In the genomic region with DNA sequence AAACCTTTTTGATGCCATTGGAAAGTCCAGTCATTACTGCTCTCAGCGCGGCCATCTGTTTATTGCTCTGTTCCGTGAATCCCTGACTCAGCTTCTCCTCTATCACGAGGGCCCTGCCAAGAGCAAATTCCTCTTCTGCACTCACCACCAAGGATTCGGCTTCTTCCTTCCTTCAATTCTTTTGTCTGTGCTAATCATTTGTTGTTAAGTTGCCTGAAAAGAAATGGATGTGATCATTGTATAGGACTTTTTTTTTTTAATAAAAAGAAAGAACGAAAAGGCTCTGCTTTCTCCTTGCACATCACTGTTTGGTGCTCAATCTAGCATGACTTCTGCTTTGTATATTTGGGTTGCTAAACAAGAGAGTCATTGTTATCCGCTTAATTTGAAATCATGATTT, we compare ENCODE assay signal across 13 cellular contexts.
A peak's percentile ranks its signal among the peaks of the same experiment; 100 is the strongest.
DNase-seq lines count a peak whose midpoint lies in the region; ATAC-seq, FAIRE-seq and TF ChIP-seq lines count a peak whose summit lies in the region.
"Had no signal": no experiment of that assay in that cellular context is flagged by ENCODE, and none has a peak within 500 bp of the region (broad histone marks: within the 10 kb centered on the region; RNA-seq: fewer than 3 reads in every experiment).

No MANE protein-coding gene starts in this region.

- H3K36me3 ChIP-seq in left ventricle myocardium inferior (no peaks in the 10 kb centered on the region), sigmoid colon (no peaks in the 10 kb centered on the region)

- 76 to 82% methylated on average over 7 of the region's 7 CpGs for WGBS in sigmoid colon, 2 donors

- no peak for ATAC-seq in stimulated activated effector memory CD8-positive, alpha-beta T cell treated with anti-CD3 and anti-CD28 coated beads, Interleukin-12 subunit alpha, Interleukin-12 subunit beta, amount 100 ng/mL, for 72 hours
- ATAC-seq: natural killer cell had no signal

- H3K4me3 ChIP-seq in left ventricle myocardium inferior: no peak overlapping the region
- H3K4me3 ChIP-seq in sigmoid colon: no peak overlapping the region

- TF ChIP-seq CTCF in left ventricle myocardium inferior (IDR thresholded peaks at IDR 0.05; ENCODE audit: borderline replicate concordance): no peak
- no peak for TF ChIP-seq CTCF in sigmoid colon (IDR thresholded peaks at IDR 0.05)

- intact Hi-C loops in left ventricle myocardium inferior (cut with micrococcal nuclease) (no loop called here), sigmoid colon (cut with DNase I) (no loop called here)

- H3K27ac Mint-ChIP-seq in stimulated activated effector memory CD8-positive, alpha-beta T cell treated with anti-CD3 and anti-CD28 coated beads, Interleukin-12 subunit alpha, Interleukin-12 subunit beta, amount 100 ng/mL, for 72 hours: no peak overlapping the region
- H3K27ac Mint-ChIP-seq: natural killer cell had no signal

- no peak overlapping the region for H3K4me3 Mint-ChIP-seq in stimulated activated effector memory CD8-positive, alpha-beta T cell treated with anti-CD3 and anti-CD28 coated beads, Interleukin-12 subunit alpha, Interleukin-12 subunit beta, amount 100 ng/mL, for 72 hours
- H3K4me3 Mint-ChIP-seq: natural killer cell had no signal

- H3K9me3 ChIP-seq in left ventricle myocardium inferior (replicated peaks) (peaks cover 9% of the 10 kb centered on the region), sigmoid colon (no peaks in the 10 kb centered on the region)

- TF ChIP-seq EP300 in sigmoid colon (IDR thresholded peaks at IDR 0.05): no peak

- no peak for FAIRE-seq in HTR-8/SVneo (lab: Jason Lieb, UNC)
- FAIRE-seq: frontal cortex, H1 had no signal

- H3K4me1 ChIP-seq in left ventricle myocardium inferior: peaks cover 24% of the 10 kb centered on the region
- H3K4me1 ChIP-seq in sigmoid colon: peaks cover 0 to 25% (median 20%) of the 10 kb centered on the region in 4 donors

- no peaks in the 10 kb centered on the region for H3K36me3 Mint-ChIP-seq in stimulated activated effector memory CD8-positive, alpha-beta T cell treated with anti-CD3 and anti-CD28 coated beads, Interleukin-12 subunit alpha, Interleukin-12 subunit beta, amount 100 ng/mL, for 72 hours
- H3K36me3 Mint-ChIP-seq: natural killer cell had no signal

- H3K27me3 ChIP-seq in left ventricle myocardium inferior (ENCODE audit: low read depth): no peaks in the 10 kb centered on the region
- H3K27me3 ChIP-seq in sigmoid colon: no peaks in the 10 kb centered on the region

- DNase-seq in Daoy (ENCODE audit: low read depth): peak; percentile 23
- DNase-seq in astrocyte of the hippocampus (ENCODE audit: low read depth, low spot score): peak; percentile 69
- DNase-seq in left ventricle myocardium inferior: peak; percentile 18
- DNase-seq in sigmoid colon: peak; percentile 75
- DNase-seq in erythroblast (lab: John Stamatoyannopoulos, UW): no peak
- no peak for DNase-seq in SK-N-DZ (ENCODE audit: low spot score)
- no peak for DNase-seq in stimulated activated effector memory CD8-positive, alpha-beta T cell treated with anti-CD3 and anti-CD28 coated beads, Interleukin-12 subunit alpha, Interleukin-12 subunit beta, amount 100 ng/mL, for 72 hours (ENCODE audit: low spot score in 2 of 2)
- no peak for DNase-seq in HTR-8/SVneo (ENCODE audit: insufficient read length, low spot score)
- DNase-seq: activated CD4-positive, CD25-positive, alpha-beta regulatory T cell treated with anti-CD3 and anti-CD28 coated beads, Interleukin-2, amount 50 U/mL, for 72 hours; activated naive CD4-positive, alpha-beta T cell; natural killer cell had no signal

- TF ChIP-seq POLR2A in sigmoid colon (IDR thresholded peaks at IDR 0.05) (no peak), erythroblast (IDR thresholded peaks at IDR 0.05; ENCODE audit: low read length) (no peak)

- H3K27ac ChIP-seq in left ventricle myocardium inferior (replicated peaks) (peak overlapping the region; percentile 36), sigmoid colon (peak overlapping the region in 3 of 4 donors; percentile 15 to 50 (median 22))

- no peaks in the 10 kb centered on the region for H3K4me1 Mint-ChIP-seq in stimulated activated effector memory CD8-positive, alpha-beta T cell treated with anti-CD3 and anti-CD28 coated beads, Interleukin-12 subunit alpha, Interleukin-12 subunit beta, amount 100 ng/mL, for 72 hours
- H3K4me1 Mint-ChIP-seq: natural killer cell had no signal

- H3K9me3 Mint-ChIP-seq in stimulated activated effector memory CD8-positive, alpha-beta T cell treated with anti-CD3 and anti-CD28 coated beads, Interleukin-12 subunit alpha, Interleukin-12 subunit beta, amount 100 ng/mL, for 72 hours: no peaks in the 10 kb centered on the region
- H3K9me3 Mint-ChIP-seq: natural killer cell had no signal

Comparison
In these comparisons a context has a peak if more than half of its experiments do, and no peak if none do; other contexts are left out.
1. DNase-seq: peak in Daoy (single experiment), astrocyte of the hippocampus (single experiment), left ventricle myocardium inferior (single experiment) and sigmoid colon (single experiment); none in erythroblast (0 of 2), SK-N-DZ (single experiment), stimulated activated effector memory CD8-positive, alpha-beta T cell treated with anti-CD3 and anti-CD28 coated beads, Interleukin-12 subunit alpha, Interleukin-12 subunit beta, amount 100 ng/mL, for 72 hours (0 of 2) and HTR-8/SVneo (single experiment).